ENCODE assay signal across 16 cellular contexts in the genomic region with DNA sequence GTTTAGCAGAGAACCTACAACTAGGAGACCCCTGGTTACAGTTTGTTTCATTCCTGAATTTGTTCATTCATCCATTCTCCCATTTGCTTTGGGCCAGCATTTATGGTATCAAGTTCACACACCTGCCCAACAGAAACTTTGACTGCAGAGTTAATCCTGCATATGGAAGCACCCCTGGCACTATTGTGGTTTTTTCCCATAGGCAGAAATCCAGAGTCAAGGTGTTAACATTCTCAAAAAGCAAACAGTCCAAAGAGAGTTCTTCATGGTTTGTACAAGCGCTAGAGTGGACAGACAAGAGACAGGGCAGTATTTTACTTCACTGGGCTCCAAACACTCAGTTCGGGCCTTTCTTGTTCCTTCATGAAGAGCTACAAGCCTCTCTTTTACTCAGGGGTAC. TPM values are rescaled to one million over a fixed set of nuclear protein-coding genes. Genes with fewer than 3 reads are reported as not detected.
DNase-seq lines count a peak whose midpoint lies in the region; ATAC-seq, FAIRE-seq and TF ChIP-seq lines count a peak whose summit lies in the region.
"Had no signal": no experiment of that assay in that cellular context is flagged by ENCODE, and none has a peak within 500 bp of the region (broad histone marks: within the 10 kb centered on the region; RNA-seq: fewer than 3 reads in every experiment).

No MANE protein-coding gene starts in this region.

- H3K36me3 ChIP-seq in body of pancreas (replicated peaks in 1 of 2; ENCODE audit: insufficient read depth in 1 of 2, low read depth in 2 of 2) (no peaks in the 10 kb centered on the region), pancreas (no peaks in the 10 kb centered on the region)
- H3K36me3 ChIP-seq: BE2C had no signal

- H3K27me3 ChIP-seq in body of pancreas: no peaks in the 10 kb centered on the region
- no peaks in the 10 kb centered on the region for H3K27me3 ChIP-seq in pancreas
- H3K27me3 ChIP-seq: BE2C had no signal

- 28 to 48% methylated on average over 2 of the region's 2 CpGs for WGBS in body of pancreas, 2 donors
- 38 to 40% methylated on average over 2 of the region's 2 CpGs for WGBS in pancreas, 2 donors

- ATAC-seq in body of pancreas (peak; percentile 49), left lobe of liver (peak; percentile 14), pancreas (peak; percentile 56 to 72 (median 66)), HG03378 (IDR thresholded peaks at IDR 0.05; ENCODE audit: unreplicated experiment) (no peak), GM19395 (IDR thresholded peaks at IDR 0.05; ENCODE audit: unreplicated experiment) (no peak)
- ATAC-seq: A549 had no signal

- H3K4me1 ChIP-seq in body of pancreas: peaks cover 25% of the 10 kb centered on the region
- peaks cover 0 to 9% (median 4%) of the 10 kb centered on the region in 3 donors for H3K4me1 ChIP-seq in pancreas
- H3K4me1 ChIP-seq: A549, BE2C had no signal

- DNase-seq in body of pancreas (peak in 3 of 4 donors; percentile 24 to 47 (median 34)), left lobe of liver (ENCODE audit: low spot score) (no peak), pancreas (peak in 2 of 6 donors; percentile 25 to 29), dedifferentiated amniotic fluid mesenchymal stem cell (ENCODE audit: extremely low spot score) (no peak)
- DNase-seq: BE2C; CD4-positive, alpha-beta memory T cell; COR-L47; DND-41; GDM1; GM23248 had no signal

- TF ChIP-seq CTCF in body of pancreas (IDR thresholded peaks at IDR 0.05): no peak
- TF ChIP-seq CTCF in pancreas (IDR thresholded peaks at IDR 0.05): no peak

- intact Hi-C loops in body of pancreas (cut with DNase I): no loop called here
- intact Hi-C loops in pancreas (cut with DNase I): no loop called here

- H3K4me3 ChIP-seq in body of pancreas (no peak overlapping the region), pancreas (peak overlapping the region in 1 of 4 donors; percentile 25)
- H3K4me3 ChIP-seq: A549, GM23248 had no signal

- H3K9me3 ChIP-seq in body of pancreas (no peaks in the 10 kb centered on the region), pancreas (no peaks in the 10 kb centered on the region)
- H3K9me3 ChIP-seq: A549, BE2C had no signal

- FAIRE-seq in pancreas (lab: Jason Lieb, UNC): no peak
- FAIRE-seq: A549, GM12892 had no signal

- no peak for TF ChIP-seq POLR2A in body of pancreas (IDR thresholded peaks at IDR 0.05)

- peak overlapping the region; percentile 36 to 77 (median 64) for H3K27ac ChIP-seq in body of pancreas
- H3K27ac ChIP-seq in pancreas: peak overlapping the region; percentile 42 to 78 (median 70)
- H3K27ac ChIP-seq: A549, C4-2B, GM23248 had no signal

RNA-seq across cellular contexts. Expression of a gene that starts 51.9 kb away (rescaled TPM):
- total RNA-seq in body of pancreas (1 to 10 TPM; 1.6 to 3.3 TPM), left lobe of liver (not detected), pancreas (1 to 10 TPM; 1.1 to 2.3 (median 1.2) TPM)
- under 1 TPM; 0.42 to 0.75 TPM for polyA plus RNA-seq in pancreas
- total RNA-seq: CD4-positive, alpha-beta memory T cell; GM23248 had no signal
- polyA plus RNA-seq: A549; AG04450; CD4-positive, alpha-beta memory T cell; GM23248 had no signal

Comparison
In these comparisons a context has a peak if more than half of its experiments do, and no peak if none do; other contexts are left out.
1. ATAC-seq: peak in body of pancreas (single experiment), left lobe of liver (single experiment) and pancreas (4 of 4); none in HG03378 (single experiment) and GM19395 (single experiment).
2. DNase-seq: peak in body of pancreas (3 of 4); none in left lobe of liver (single experiment) and dedifferentiated amniotic fluid mesenchymal stem cell (single experiment).